ENCODE assay signal across 14 cellular contexts in the genomic region with DNA sequence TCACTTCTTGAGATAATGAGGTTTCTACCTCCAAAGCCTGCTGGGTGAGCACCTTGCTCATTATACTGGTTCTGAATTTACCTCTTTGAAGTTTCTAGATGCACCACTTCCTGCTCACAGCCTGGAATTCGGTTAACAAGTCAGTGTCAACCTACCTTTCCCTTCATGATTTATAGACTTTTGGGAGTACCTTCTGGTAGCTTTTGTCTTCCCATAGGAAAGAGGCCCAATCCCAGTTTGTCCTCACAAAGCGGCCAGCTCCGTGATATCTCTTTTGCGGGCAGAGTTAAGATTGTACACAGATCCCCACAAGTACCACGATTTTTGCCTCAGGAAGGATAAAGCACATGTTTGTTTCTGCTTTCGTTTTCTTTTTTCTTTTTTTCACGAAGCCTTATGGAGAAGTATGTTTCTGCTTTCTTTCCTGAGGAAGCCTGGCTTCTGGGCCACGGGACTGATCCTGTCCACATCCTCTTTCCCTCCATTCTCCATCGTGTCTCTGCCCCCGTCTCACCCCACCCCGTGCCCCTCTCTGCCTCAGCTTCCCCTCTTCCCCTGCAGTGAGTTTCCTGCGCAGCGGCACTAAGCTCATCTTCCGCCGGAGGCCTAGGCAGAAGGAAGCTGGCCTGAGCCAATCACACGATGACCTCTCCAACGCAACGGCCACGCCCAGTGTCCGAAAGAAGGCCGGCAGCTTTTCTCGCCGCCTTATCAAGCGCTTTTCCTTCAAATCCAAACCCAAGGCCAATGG. TPM values are rescaled to one million over a fixed set of nuclear protein-coding genes. Genes with fewer than 3 reads are reported as not detected.
DNase-seq lines count a peak whose midpoint lies in the region; ATAC-seq and TF ChIP-seq lines count a peak whose summit lies in the region.
"Had no signal": no experiment of that assay in that cellular context is flagged by ENCODE, and none has a peak within 500 bp of the region (broad histone marks: within the 10 kb centered on the region; RNA-seq: fewer than 3 reads in every experiment).

No MANE protein-coding gene starts in this region.

- peak overlapping the region in 8 of 11 experiments; percentile 27 to 56 (median 48); a peak in 15 of 22 replicates for H3K27ac ChIP-seq in BLaER1 treated with 17β-estradiol and CSF1 and Interleukin-3, amounts not matched to agents 10 nM and 100 nM
- H3K27ac ChIP-seq in neutrophil = peak overlapping the region; percentile 87
- H3K27ac ChIP-seq: C4-2B, GM23248, parathyroid adenoma had no signal

- H3K4me2 ChIP-seq in BLaER1 treated with 17β-estradiol and CSF1 and Interleukin-3, amounts not matched to agents 10 nM and 100 nM = peak overlapping the region in 7 of 11 experiments; percentile 7 to 59 (median 49); a peak in 13 of 22 replicates

- H3K27me3 ChIP-seq in BLaER1 treated with 17β-estradiol and CSF1 and Interleukin-3, amounts not matched to agents 10 nM and 100 nM = no peaks in the 10 kb centered on the region
- H3K27me3 ChIP-seq in neutrophil = no peaks in the 10 kb centered on the region
- H3K27me3 ChIP-seq: body of pancreas had no signal

- no peak for TF ChIP-seq CTCF in endothelial cell (IDR thresholded peaks at IDR 0.05; ENCODE audit: unreplicated experiment)
- TF ChIP-seq CTCF in neutrophil (IDR thresholded peaks at IDR 0.05) = peak; percentile 39

- H3K4me3 ChIP-seq in BLaER1 treated with 17β-estradiol and CSF1 and Interleukin-3, amounts not matched to agents 10 nM and 100 nM = no peak overlapping the region
- H3K4me3 ChIP-seq in neutrophil (ENCODE audit: low read depth in 1 of 2, low read length in 1 of 2) = peak overlapping the region; percentile 56 to 67
- H3K4me3 ChIP-seq: body of pancreas, GM23248 had no signal

- CTCF ChIA-PET in T-cell (lab: Charles Lee) = interaction anchor here in 1 of 2 donors (0.6 to 1.4 kb wide), 3 partner anchors 9 to 50 kb away, joined by 3 to 4 read pairs (median 4); a partner anchor contains a TSS

- H3K9me3 Mint-ChIP-seq in T-cell (no peaks in the 10 kb centered on the region), endothelial cell (ENCODE audit: unreplicated experiment) (no peaks in the 10 kb centered on the region)

- H3K4me3 Mint-ChIP-seq in T-cell = peak overlapping the region; percentile 76
- peak overlapping the region; percentile 8 for H3K4me3 Mint-ChIP-seq in endothelial cell (ENCODE audit: unreplicated experiment)

- DNase-seq in T-cell = peak in 12 of 34 experiments; percentile 10 to 56 (median 22)
- no peak for DNase-seq in endothelial cell (ENCODE audit: low spot score)
- DNase-seq in glomerular visceral epithelial cell (ENCODE audit: extremely low spot score) = no peak
- no peak for DNase-seq in GF-D8 (lab: John Stamatoyannopoulos, UW)
- DNase-seq in middle frontal gyrus (ENCODE audit: extremely low spot score, low spot score) = no peak
- DNase-seq: glutamatergic neuron, GM23248, NCI-H345 had no signal

- peaks cover 60 to 76% (median 74%) of the 10 kb centered on the region in 11 experiments for H3K36me3 ChIP-seq in BLaER1 treated with 17β-estradiol and CSF1 and Interleukin-3, amounts not matched to agents 10 nM and 100 nM
- H3K36me3 ChIP-seq in neutrophil = peaks cover 54% of the 10 kb centered on the region

- H3K4me1 Mint-ChIP-seq in T-cell (peaks cover 32 to 44% (median 39%) of the 10 kb centered on the region in 3 donors), endothelial cell (ENCODE audit: unreplicated experiment) (peaks cover 27% of the 10 kb centered on the region)

- peak overlapping the region in 9 of 11 experiments; percentile 10 to 33 (median 24); a peak in 3 of 22 replicates for H3K9ac ChIP-seq in BLaER1 treated with 17β-estradiol and CSF1 and Interleukin-3, amounts not matched to agents 10 nM and 100 nM
- H3K9ac ChIP-seq: GM23248, parathyroid adenoma had no signal

- H3K27me3 Mint-ChIP-seq in T-cell (no peaks in the 10 kb centered on the region), endothelial cell (ENCODE audit: unreplicated experiment) (peaks cover 14% of the 10 kb centered on the region)

- H4K20me1 ChIP-seq in BLaER1 treated with 17β-estradiol and CSF1 and Interleukin-3, amounts not matched to agents 10 nM and 100 nM = peaks cover 0 to 11% (median 0%) of the 10 kb centered on the region in 11 experiments; a peak in 3 of 22 replicates

- ATAC-seq in T-cell (replicated peaks in 1 of 4) (peak; percentile 81 to 94 (median 87)), HG03196 (IDR thresholded peaks at IDR 0.05; ENCODE audit: unreplicated experiment) (no peak)
- ATAC-seq: body of pancreas had no signal

- POLR2A ChIA-PET in T-cell (lab: Charles Lee) = interaction anchor here in 1 of 2 donors (0.5 to 0.7 kb wide), 4 partner anchors 15 to 798 kb away, joined by 3 to 18 read pairs (median 8); no protein-coding TSS in a partner anchor

- H3K36me3 Mint-ChIP-seq in T-cell = peaks cover 36% of the 10 kb centered on the region
- peaks cover 24% of the 10 kb centered on the region for H3K36me3 Mint-ChIP-seq in endothelial cell (ENCODE audit: low read depth, unreplicated experiment)

- H3K27ac Mint-ChIP-seq in T-cell (peak overlapping the region; percentile 96 to 99), endothelial cell (ENCODE audit: unreplicated experiment) (peak overlapping the region; percentile 13)

- H3K9me3 ChIP-seq in BLaER1 treated with 17β-estradiol and CSF1 and Interleukin-3, amounts not matched to agents 10 nM and 100 nM (replicated peaks in 1 of 11) = no peaks in the 10 kb centered on the region
- no peaks in the 10 kb centered on the region for H3K9me3 ChIP-seq in neutrophil
- H3K9me3 ChIP-seq: body of pancreas had no signal

- H3K4me1 ChIP-seq in BLaER1 treated with 17β-estradiol and CSF1 and Interleukin-3, amounts not matched to agents 10 nM and 100 nM = peaks cover 7 to 37% (median 20%) of the 10 kb centered on the region in 10 experiments
- peaks cover 29 to 38% of the 10 kb centered on the region in 2 experiments for H3K4me1 ChIP-seq in neutrophil (ENCODE audit: control insufficient read depth in 1 of 2, insufficient read depth in 1 of 2, low read depth in 1 of 2, low read length in 1 of 2)

RNA-seq across cellular contexts. Expression of a gene that starts 5.7 kb away (rescaled TPM):
- total RNA-seq in T-cell = 10 to 100 TPM; 30.0 to 68.5 (median 56.7) TPM
- total RNA-seq in endothelial cell (ENCODE audit: unreplicated experiment) = 33.6 TPM

RNA-seq across cellular contexts. Expression of a gene that starts 8.5 kb away (rescaled TPM):
- total RNA-seq in T-cell (10 to 100 TPM; 18.9 to 36.4 (median 30.6) TPM), endothelial cell (ENCODE audit: unreplicated experiment) (11.7 TPM)

RNA-seq across cellular contexts. Expression of a gene that starts 14.0 kb away (rescaled TPM):
- total RNA-seq in T-cell (10 to 100 TPM; 21.7 to 54.2 (median 43.9) TPM), endothelial cell (ENCODE audit: unreplicated experiment) (53.2 TPM)

RNA-seq across cellular contexts. Expression of a gene that starts 31.0 kb away (rescaled TPM):
- 10 to 100 TPM in 3 of 5 donors, 1 to 10 TPM in 2; 6.7 to 17.8 (median 12.3) TPM for total RNA-seq in T-cell
- total RNA-seq in endothelial cell (ENCODE audit: unreplicated experiment) = 13.6 TPM

RNA-seq across cellular contexts. Expression of a gene that starts 33.2 kb away (rescaled TPM):
- total RNA-seq in T-cell = under 1 TPM in 1 of 5 donors, not detected in 4; 0.09 TPM
- 0.10 TPM for total RNA-seq in endothelial cell (ENCODE audit: unreplicated experiment)
- total RNA-seq: GM23248 had no signal

Comparison
In these comparisons a context has a peak if more than half of its experiments do, and no peak if none do; other contexts are left out.
1. H3K4me3 ChIP-seq: peak in neutrophil (2 of 2); none in BLaER1 treated with 17β-estradiol and CSF1 and Interleukin-3, amounts not matched to agents 10 nM and 100 nM (0 of 10).